In the genomic region with DNA sequence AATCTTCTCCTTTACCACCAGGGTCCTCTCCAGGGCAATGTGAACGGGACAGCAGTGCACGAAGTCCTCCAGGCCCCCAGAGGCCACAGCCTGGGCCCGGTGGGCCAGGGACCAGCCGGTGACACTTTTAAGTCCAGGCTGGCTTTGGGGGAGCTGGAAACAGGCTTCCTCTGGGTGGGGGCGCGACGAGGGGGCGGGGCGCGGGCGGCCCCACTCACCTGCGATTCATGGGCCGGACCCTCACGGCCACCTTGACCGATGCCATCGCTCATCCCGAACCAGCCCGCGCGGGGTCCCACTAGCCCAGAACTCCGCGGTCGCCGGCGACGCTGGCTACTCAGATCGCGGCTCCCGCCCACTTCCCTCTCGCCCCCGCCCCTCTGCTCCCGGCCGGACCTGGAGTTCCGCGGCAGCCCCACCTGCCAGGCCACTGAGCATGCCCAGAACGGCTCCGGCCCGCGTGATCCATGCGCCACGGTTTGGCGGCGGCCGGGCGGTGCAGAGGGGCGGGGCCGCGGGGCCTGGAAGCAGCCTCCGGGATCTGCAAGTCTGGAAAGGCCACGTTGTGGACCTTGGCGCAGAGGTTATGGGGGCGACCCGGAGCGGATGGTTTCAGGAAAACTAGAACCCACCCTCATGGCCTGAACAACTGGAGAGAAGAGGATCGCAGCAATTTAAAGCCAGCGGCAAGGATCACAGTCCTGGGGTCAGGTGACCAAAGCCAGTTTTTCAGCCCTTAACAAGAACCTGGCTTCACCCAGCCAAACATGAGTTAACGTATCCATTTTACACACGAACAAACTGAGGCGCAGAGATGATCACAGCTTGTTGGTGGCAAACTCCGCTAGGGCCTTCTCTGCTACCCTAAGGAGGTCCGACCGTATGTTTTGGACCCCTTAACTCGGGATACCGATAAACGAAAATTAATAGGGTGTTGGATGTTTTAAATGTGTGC, we compare ENCODE assay signal across 8 cellular contexts. TPM values are rescaled to one million over a fixed set of nuclear protein-coding genes. Genes with fewer than 3 reads are reported as not detected.
A peak's percentile ranks its signal among the peaks of the same experiment; 100 is the strongest.
DNase-seq lines count a peak whose midpoint lies in the region; ATAC-seq and TF ChIP-seq lines count a peak whose summit lies in the region.

A gene with protein sequence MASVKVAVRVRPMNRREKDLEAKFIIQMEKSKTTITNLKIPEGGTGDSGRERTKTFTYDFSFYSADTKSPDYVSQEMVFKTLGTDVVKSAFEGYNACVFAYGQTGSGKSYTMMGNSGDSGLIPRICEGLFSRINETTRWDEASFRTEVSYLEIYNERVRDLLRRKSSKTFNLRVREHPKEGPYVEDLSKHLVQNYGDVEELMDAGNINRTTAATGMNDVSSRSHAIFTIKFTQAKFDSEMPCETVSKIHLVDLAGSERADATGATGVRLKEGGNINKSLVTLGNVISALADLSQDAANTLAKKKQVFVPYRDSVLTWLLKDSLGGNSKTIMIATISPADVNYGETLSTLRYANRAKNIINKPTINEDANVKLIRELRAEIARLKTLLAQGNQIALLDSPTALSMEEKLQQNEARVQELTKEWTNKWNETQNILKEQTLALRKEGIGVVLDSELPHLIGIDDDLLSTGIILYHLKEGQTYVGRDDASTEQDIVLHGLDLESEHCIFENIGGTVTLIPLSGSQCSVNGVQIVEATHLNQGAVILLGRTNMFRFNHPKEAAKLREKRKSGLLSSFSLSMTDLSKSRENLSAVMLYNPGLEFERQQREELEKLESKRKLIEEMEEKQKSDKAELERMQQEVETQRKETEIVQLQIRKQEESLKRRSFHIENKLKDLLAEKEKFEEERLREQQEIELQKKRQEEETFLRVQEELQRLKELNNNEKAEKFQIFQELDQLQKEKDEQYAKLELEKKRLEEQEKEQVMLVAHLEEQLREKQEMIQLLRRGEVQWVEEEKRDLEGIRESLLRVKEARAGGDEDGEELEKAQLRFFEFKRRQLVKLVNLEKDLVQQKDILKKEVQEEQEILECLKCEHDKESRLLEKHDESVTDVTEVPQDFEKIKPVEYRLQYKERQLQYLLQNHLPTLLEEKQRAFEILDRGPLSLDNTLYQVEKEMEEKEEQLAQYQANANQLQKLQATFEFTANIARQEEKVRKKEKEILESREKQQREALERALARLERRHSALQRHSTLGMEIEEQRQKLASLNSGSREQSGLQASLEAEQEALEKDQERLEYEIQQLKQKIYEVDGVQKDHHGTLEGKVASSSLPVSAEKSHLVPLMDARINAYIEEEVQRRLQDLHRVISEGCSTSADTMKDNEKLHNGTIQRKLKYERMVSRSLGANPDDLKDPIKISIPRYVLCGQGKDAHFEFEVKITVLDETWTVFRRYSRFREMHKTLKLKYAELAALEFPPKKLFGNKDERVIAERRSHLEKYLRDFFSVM (N-terminal part only) (minus strand): TSS at position 438 of the 955 bp plus-strand sequence. CDS start 173 bp downstream, at position 265.

- ATAC-seq in GM18499 (IDR thresholded peaks at IDR 0.05; ENCODE audit: insufficient read depth, unreplicated experiment) (peak; percentile 44), HG02884 (IDR thresholded peaks at IDR 0.05; ENCODE audit: unreplicated experiment) (peak; percentile 74)

- H2AFZ ChIP-seq in hepatocyte = peak within 1 kb of the TSS; percentile 90

- DNase-seq in NCI-H1694 (lab: John Stamatoyannopoulos, UW) (peak; percentile 34), T-helper 9 cell (peak; percentile 76), astrocyte of the hippocampus (ENCODE audit: low read depth, low spot score) (peak; percentile 97), hepatocyte (ENCODE audit: low spot score) (peak; percentile 96), retinal pigment epithelial cell (ENCODE audit: low read depth) (peak; percentile 41)
- no peak for DNase-seq in NK-92 treated with Interleukin-12 subunit alpha and Interleukin-12 subunit beta, amount 100 ng/mL, for 24 hours (lab: John Stamatoyannopoulos, UW)

- TF ChIP-seq CTCF in hepatocyte (IDR thresholded peaks at IDR 0.05; ENCODE audit: poor library complexity) (peak; percentile 15), retinal pigment epithelial cell (conservative IDR thresholded peaks at IDR 0.05; ENCODE audit: low read depth, low read length) (peak; percentile 8)

- H3K36me3 ChIP-seq in hepatocyte (replicated peaks; ENCODE audit: insufficient read depth, low read depth) = no peaks in the 10 kb centered on the region

- no peaks in the 10 kb centered on the region for H3K27me3 ChIP-seq in hepatocyte

- no peaks in the 10 kb centered on the region for H3K9me3 ChIP-seq in hepatocyte (ENCODE audit: low read depth)

- no peaks in the 10 kb centered on the region for H4K20me1 ChIP-seq in hepatocyte (ENCODE audit: insufficient read depth, poor library complexity, severe bottlenecking)

- H3K79me2 ChIP-seq in hepatocyte = peaks cover 42% of the 10 kb centered on the region

- peak within 1 kb of the TSS; percentile 62 for H3K27ac ChIP-seq in hepatocyte

- 21% methylated on average over 34 of the region's 65 CpGs for WGBS in hepatocyte (ENCODE audit: low lambda C conversion rate, missing lambda C conversion rate)

- peak within 1 kb of the TSS; percentile 87 for H3K4me2 ChIP-seq in hepatocyte

- H3K4me1 ChIP-seq in hepatocyte (ENCODE audit: insufficient read depth) = peaks cover 16% of the 10 kb centered on the region

- H3K9me2 ChIP-seq in hepatocyte (replicated peaks; ENCODE audit: insufficient read depth) = no peaks in the 10 kb centered on the region

- H3K4me3 ChIP-seq in hepatocyte (peak within 1 kb of the TSS; percentile 49), retinal pigment epithelial cell (ENCODE audit: low read length) (peak within 1 kb of the TSS; percentile 76)

RNA-seq across cellular contexts. Expression of the gene that starts here (rescaled TPM):
- total RNA-seq in hepatocyte = 18.3 and 21.8 TPM in 2 replicates
- polyA plus RNA-seq in hepatocyte = 8.5 and 9.3 TPM in 2 replicates
